In genomic region chr1:188170446-188170845, GRCh38 we compare ENCODE assay signal across 18 cellular contexts.
DNase-seq lines count a peak whose midpoint lies in the region; ATAC-seq and TF ChIP-seq lines count a peak whose summit lies in the region.
"Had no signal": no experiment of that assay in that cellular context is flagged by ENCODE, and none has a peak within 500 bp of the region (broad histone marks: within the 10 kb centered on the region; RNA-seq: fewer than 3 reads in every experiment).

No MANE protein-coding gene starts in this region.

- H3K14ac ChIP-seq in neuronal stem cell (ENCODE audit: low read length): no peak overlapping the region

- H2BK15ac ChIP-seq in neuronal stem cell (ENCODE audit: low read length): no peak overlapping the region

- CTCF ChIA-PET in activated CD8-positive, alpha-beta T cell treated with anti-CD3 and anti-CD28 coated beads for 36 hours (lab: Charles Lee): no interaction called here

- H3K4me3 ChIP-seq in SU-DHL-6 (ENCODE audit: insufficient read depth, low read length, poor library complexity, severe bottlenecking) (no peak overlapping the region), neuronal stem cell (ENCODE audit: low read length in 2 of 2) (no peak overlapping the region)
- H3K4me3 ChIP-seq: lower lobe of right lung, neural progenitor cell, stomach, tibial nerve had no signal

- peak; percentile 45 for DNase-seq in NCI-H1092 (lab: John Stamatoyannopoulos, UW)
- peak; percentile 91 for DNase-seq in NCI-H146 (lab: John Stamatoyannopoulos, UW)
- peak; percentile 78 for DNase-seq in NCI-H2227 treated with DMSO at 0.1 percent for 48 hours (lab: John Stamatoyannopoulos, UW)
- no peak for DNase-seq in mesothelial cell of epicardium (ENCODE audit: low spot score in 2 of 2, unreplicated experiment in 2 of 2)
- no peak for DNase-seq in activated CD8-positive, alpha-beta T cell treated with anti-CD3 and anti-CD28 coated beads for 36 hours
- DNase-seq in neuronal stem cell (ENCODE audit: low spot score): no peak
- DNase-seq: activated CD4-positive, alpha-beta T cell treated with anti-CD3 and anti-CD28 coated beads, Interleukin-2, amount 50 U/mL, for 48 hours; activated CD4-positive, CD25-positive, alpha-beta regulatory T cell; activated effector memory CD4-positive, alpha-beta T cell treated with anti-CD3 and anti-CD28 coated beads, Interleukin-2, amount 50 U/mL, for 16 hours; Karpas-422; kidney; lower lobe of right lung; stomach; SW 1271 had no signal

- no peak overlapping the region for H4K91ac ChIP-seq in neuronal stem cell (ENCODE audit: low read depth, low read length, poor library complexity)

- H2BK12ac ChIP-seq in neuronal stem cell (ENCODE audit: low read length): no peak overlapping the region

- no peak overlapping the region for H3K4ac ChIP-seq in neuronal stem cell (ENCODE audit: low read length)

- POLR2A ChIA-PET in activated CD8-positive, alpha-beta T cell treated with anti-CD3 and anti-CD28 coated beads for 36 hours (lab: Charles Lee): no interaction called here

- no peaks in the 10 kb centered on the region for H3K79me1 ChIP-seq in neuronal stem cell (ENCODE audit: low read depth, low read length)

- H3K27ac ChIP-seq in SU-DHL-6 (ENCODE audit: low read depth, low read length): no peak overlapping the region
- no peak overlapping the region for H3K27ac ChIP-seq in neuronal stem cell (replicated peaks; ENCODE audit: low read length)
- H3K27ac ChIP-seq: lower lobe of right lung, neural progenitor cell, stomach, tibial nerve had no signal

- H4K8ac ChIP-seq in neuronal stem cell (ENCODE audit: low read depth, low read length): no peak overlapping the region

- no peak overlapping the region for H2BK120ac ChIP-seq in neuronal stem cell (ENCODE audit: low read depth, low read length)

- H3F3A ChIP-seq in SU-DHL-6 (ENCODE audit: insufficient read depth): no peaks in the 10 kb centered on the region

- H3K23ac ChIP-seq in neuronal stem cell (ENCODE audit: low read depth, low read length, poor library complexity): no peak overlapping the region

- H3K36me3 ChIP-seq in SU-DHL-6 (ENCODE audit: low read length) (no peaks in the 10 kb centered on the region), neuronal stem cell (replicated peaks in 1 of 2; ENCODE audit: control insufficient read depth in 2 of 2, insufficient read depth in 2 of 2, low read length in 2 of 2) (no peaks in the 10 kb centered on the region)
- H3K36me3 ChIP-seq: lower lobe of right lung, neural progenitor cell, stomach, tibial nerve had no signal

- H3K9me3 ChIP-seq in SU-DHL-6 (ENCODE audit: insufficient read depth, low read length): no peaks in the 10 kb centered on the region
- H3K9me3 ChIP-seq in neuronal stem cell (replicated peaks in 1 of 2; ENCODE audit: control insufficient read depth in 2 of 2, insufficient read depth in 1 of 2, low read depth in 1 of 2, low read length in 2 of 2): no peaks in the 10 kb centered on the region
- H3K9me3 ChIP-seq: lower lobe of right lung, stomach, tibial nerve had no signal

- WGBS in neuronal stem cell (ENCODE audit: extremely low coverage in 2 of 2, insufficient read length in 2 of 2, insufficient replicate concordance in 1 of 2), 2 donors: no CpG with 5 or more reads among the region's 1 CpG

- H3K9me3 Mint-ChIP-seq in mesothelial cell of epicardium: no peaks in the 10 kb centered on the region
- no peaks in the 10 kb centered on the region for H3K9me3 Mint-ChIP-seq in activated CD8-positive, alpha-beta T cell treated with anti-CD3 and anti-CD28 coated beads for 36 hours
- H3K9me3 Mint-ChIP-seq: neural progenitor cell had no signal

- H3K79me2 ChIP-seq in SU-DHL-6 (ENCODE audit: insufficient read depth, low read length): no peaks in the 10 kb centered on the region

- H2AFZ ChIP-seq in SU-DHL-6 (ENCODE audit: low read depth, low read length, severe bottlenecking) (peak overlapping the region; percentile 28), neuronal stem cell (ENCODE audit: low read length) (no peak overlapping the region)
- H2AFZ ChIP-seq: neural progenitor cell had no signal

- H4K20me1 ChIP-seq in SU-DHL-6 (ENCODE audit: low read depth, low read length): no peaks in the 10 kb centered on the region

- no peak overlapping the region for H2BK5ac ChIP-seq in neuronal stem cell (ENCODE audit: low read length)

- H3K4me1 ChIP-seq in neuronal stem cell (ENCODE audit: control insufficient read depth in 2 of 2, insufficient read depth in 1 of 2, low read depth in 1 of 2, low read length in 2 of 2): no peaks in the 10 kb centered on the region
- H3K4me1 ChIP-seq: lower lobe of right lung, neural progenitor cell, stomach, tibial nerve had no signal

- H3K4me1 Mint-ChIP-seq in mesothelial cell of epicardium: peaks cover 10% of the 10 kb centered on the region
- no peaks in the 10 kb centered on the region for H3K4me1 Mint-ChIP-seq in activated CD8-positive, alpha-beta T cell treated with anti-CD3 and anti-CD28 coated beads for 36 hours (ENCODE audit: low read depth)
- H3K4me1 Mint-ChIP-seq: neural progenitor cell had no signal

- H3K27ac Mint-ChIP-seq in mesothelial cell of epicardium: no peak overlapping the region
- H3K27ac Mint-ChIP-seq in activated CD8-positive, alpha-beta T cell treated with anti-CD3 and anti-CD28 coated beads for 36 hours: no peak overlapping the region
- H3K27ac Mint-ChIP-seq: neural progenitor cell had no signal

- intact Hi-C loops in activated CD8-positive, alpha-beta T cell treated with anti-CD3 and anti-CD28 coated beads for 36 hours (cut with micrococcal nuclease): no loop called here

- H3K4me3 Mint-ChIP-seq in mesothelial cell of epicardium: no peak overlapping the region
- H3K4me3 Mint-ChIP-seq in activated CD8-positive, alpha-beta T cell treated with anti-CD3 and anti-CD28 coated beads for 36 hours: no peak overlapping the region
- H3K4me3 Mint-ChIP-seq: neural progenitor cell had no signal

- H3K27me3 ChIP-seq in SU-DHL-6 (ENCODE audit: low read length) (no peaks in the 10 kb centered on the region), neuronal stem cell (ENCODE audit: control insufficient read depth in 3 of 3, insufficient read depth in 3 of 3, low read depth in 1 of 3, low read length in 3 of 3) (no peaks in the 10 kb centered on the region)
- H3K27me3 ChIP-seq: neural progenitor cell, stomach, tibial nerve had no signal

- ATAC-seq in activated CD8-positive, alpha-beta T cell treated with anti-CD3 and anti-CD28 coated beads for 36 hours: no peak
- ATAC-seq: HCT116, lower lobe of right lung had no signal

- no peaks in the 10 kb centered on the region for H3K27me3 Mint-ChIP-seq in mesothelial cell of epicardium (ENCODE audit: low read depth)
- no peaks in the 10 kb centered on the region for H3K27me3 Mint-ChIP-seq in activated CD8-positive, alpha-beta T cell treated with anti-CD3 and anti-CD28 coated beads for 36 hours

- H3K18ac ChIP-seq in neuronal stem cell (ENCODE audit: low read length): no peak overlapping the region

- H3K9ac ChIP-seq in SU-DHL-6 (ENCODE audit: low read length) (no peak overlapping the region), neuronal stem cell (ENCODE audit: low read depth, low read length, poor library complexity) (no peak overlapping the region)
- H3K9ac ChIP-seq: neural progenitor cell had no signal

- TF ChIP-seq CTCF in SU-DHL-6 (IDR thresholded peaks at IDR 0.05; ENCODE audit: insufficient read depth, low read length, poor library complexity, severe bottlenecking): no peak
- TF ChIP-seq CTCF in mesothelial cell of epicardium (IDR thresholded peaks at IDR 0.05; ENCODE audit: unreplicated experiment): no peak
- TF ChIP-seq CTCF in activated CD8-positive, alpha-beta T cell treated with anti-CD3 and anti-CD28 coated beads for 36 hours (IDR thresholded peaks at IDR 0.05): no peak

- H3K36me3 Mint-ChIP-seq in mesothelial cell of epicardium: no peaks in the 10 kb centered on the region
- no peaks in the 10 kb centered on the region for H3K36me3 Mint-ChIP-seq in activated CD8-positive, alpha-beta T cell treated with anti-CD3 and anti-CD28 coated beads for 36 hours (ENCODE audit: low read depth)
- H3K36me3 Mint-ChIP-seq: neural progenitor cell had no signal

- no peak overlapping the region for H3K4me2 ChIP-seq in SU-DHL-6 (ENCODE audit: low read depth, low read length, poor library complexity, severe bottlenecking)
- H3K4me2 ChIP-seq in neuronal stem cell (ENCODE audit: insufficient read depth, low read length, poor library complexity, severe bottlenecking): no peak overlapping the region
- H3K4me2 ChIP-seq: neural progenitor cell had no signal

- H3K9me2 ChIP-seq in SU-DHL-6 (replicated peaks; ENCODE audit: insufficient read depth, low read length): no peaks in the 10 kb centered on the region

- no peak overlapping the region for H2AK5ac ChIP-seq in neuronal stem cell (ENCODE audit: low read depth, low read length)

Comparison
In these comparisons a context has a peak if more than half of its experiments do, and no peak if none do; other contexts are left out.
1. DNase-seq: peak in NCI-H1092 (single experiment), NCI-H146 (single experiment) and NCI-H2227 treated with DMSO at 0.1 percent for 48 hours (single experiment); none in mesothelial cell of epicardium (0 of 2), activated CD8-positive, alpha-beta T cell treated with anti-CD3 and anti-CD28 coated beads for 36 hours (single experiment) and neuronal stem cell (single experiment).